8 cellular contexts compared by ENCODE assay signal in the genomic region with DNA sequence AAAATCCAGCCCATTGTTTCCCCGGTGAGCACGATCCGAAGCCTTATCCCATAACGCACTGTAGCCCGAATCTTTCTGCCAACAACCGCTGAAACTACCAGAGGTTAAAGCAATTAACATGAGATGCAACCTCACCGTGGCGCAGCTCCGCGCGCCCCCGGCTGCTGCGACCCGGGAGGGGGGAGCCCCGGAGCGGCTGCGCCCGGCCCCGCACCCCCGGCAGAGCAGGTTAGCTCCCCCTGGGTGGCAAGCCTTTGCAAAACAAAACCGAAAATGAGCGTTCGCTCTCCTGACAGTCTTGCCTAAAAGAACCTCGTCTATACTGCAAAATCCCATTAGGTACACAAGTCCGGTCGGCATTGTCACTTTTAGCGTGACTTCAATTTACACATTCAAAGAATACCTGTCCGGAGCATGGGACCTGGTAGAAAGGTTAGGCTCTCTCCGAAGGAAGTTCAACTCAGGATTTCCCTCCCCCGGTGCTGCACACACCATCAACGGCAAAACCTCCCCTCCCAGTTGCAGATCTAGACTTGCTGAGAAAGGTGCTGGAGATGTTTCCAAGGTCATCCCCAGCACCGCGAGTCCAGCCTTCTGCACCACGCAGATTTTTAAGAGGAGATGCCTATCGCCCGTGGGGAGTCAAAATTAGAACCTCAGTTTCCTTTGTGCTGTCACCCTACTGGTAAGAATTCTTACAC.
DNase-seq lines count a peak whose midpoint lies in the region; ATAC-seq and TF ChIP-seq lines count a peak whose summit lies in the region.

No MANE protein-coding gene starts in this region.

- H3K27me3 ChIP-seq in lower lobe of right lung (ENCODE audit: low read depth) = no peaks in the 10 kb centered on the region

- H3K4me1 Mint-ChIP-seq in activated CD4-positive, alpha-beta T cell treated with anti-CD3 and anti-CD28 coated beads, Interleukin-2, amount 10 ng/mL, durations not matched to agents 7 days and 5 days = peaks cover 22% of the 10 kb centered on the region

- intact Hi-C loops in lower lobe of right lung (cut with DNase I) = no loop called here

- TF ChIP-seq CTCF in LNCaP clone FGC (IDR thresholded peaks at IDR 0.05; ENCODE audit: control insufficient read depth, extremely low read depth, insufficient read depth) = no peak
- no peak for TF ChIP-seq CTCF in lower lobe of right lung (IDR thresholded peaks at IDR 0.05)

- no peaks in the 10 kb centered on the region for H3K9me3 Mint-ChIP-seq in activated CD4-positive, alpha-beta T cell treated with anti-CD3 and anti-CD28 coated beads, Interleukin-2, amount 10 ng/mL, durations not matched to agents 7 days and 5 days

- H3K27me3 Mint-ChIP-seq in activated CD4-positive, alpha-beta T cell treated with anti-CD3 and anti-CD28 coated beads, Interleukin-2, amount 10 ng/mL, durations not matched to agents 7 days and 5 days = peaks cover 20% of the 10 kb centered on the region

- POLR2A ChIA-PET in activated CD4-positive, alpha-beta T cell treated with anti-CD3 and anti-CD28 coated beads, Interleukin-2, amount 10 ng/mL, durations not matched to agents 7 days and 5 days (lab: Charles Lee) = interaction anchor here (0.6 kb wide), 2 partner anchors 19 to 50 kb away, joined by 4 to 5 read pairs; no protein-coding TSS in a partner anchor

- CTCF ChIA-PET in activated CD4-positive, alpha-beta T cell treated with anti-CD3 and anti-CD28 coated beads, Interleukin-2, amount 10 ng/mL, durations not matched to agents 7 days and 5 days (lab: Charles Lee) = interaction anchor here (0.5 to 1.4 kb wide), 4 partner anchors 23 to 93 kb away, joined by 3 read pairs; no protein-coding TSS in a partner anchor

- in situ Hi-C loops in G401 (cut with HindIII; ENCODE audit: low sequenced_read_pairs) = no loop called here

- peak overlapping the region; percentile 42 for H3K27ac ChIP-seq in lower lobe of right lung

- DNase-seq in G401 (ENCODE audit: low spot score) (peak; percentile 6), LNCaP clone FGC (ENCODE audit: low read depth) (no peak), dermis blood vessel endothelial cell (peak; percentile 45), lower lobe of right lung (peak; percentile 53), amniotic stem cell (lab: John Stamatoyannopoulos, UW) (no peak)
- peak; percentile 72 for DNase-seq in activated CD4-positive, alpha-beta T cell treated with anti-CD3 and anti-CD28 coated beads, Interleukin-2, amount 10 ng/mL, durations not matched to agents 7 days and 5 days
- DNase-seq in stimulated activated CD4-positive, alpha-beta T cell treated with anti-CD3 and anti-CD28 coated beads, TNF-alpha, amount 100 ng/mL, for 4 hours (ENCODE audit: low read depth in 3 of 3) = peak; percentile 33 to 50 (median 41)

- peaks cover 11% of the 10 kb centered on the region for H3K4me1 ChIP-seq in lower lobe of right lung

- peak overlapping the region; percentile 82 for H3K4me3 Mint-ChIP-seq in activated CD4-positive, alpha-beta T cell treated with anti-CD3 and anti-CD28 coated beads, Interleukin-2, amount 10 ng/mL, durations not matched to agents 7 days and 5 days

- ATAC-seq in GM21717 (IDR thresholded peaks at IDR 0.05; ENCODE audit: unreplicated experiment) (peak; percentile 67), lower lobe of right lung (peak; percentile 85 to 90)

- H3K4me3 ChIP-seq in LNCaP clone FGC (ENCODE audit: low read depth, low read length) (peak overlapping the region; percentile 52), lower lobe of right lung (peak overlapping the region; percentile 73)

- H3K36me3 ChIP-seq in lower lobe of right lung = no peaks in the 10 kb centered on the region

- no peaks in the 10 kb centered on the region for H3K36me3 Mint-ChIP-seq in activated CD4-positive, alpha-beta T cell treated with anti-CD3 and anti-CD28 coated beads, Interleukin-2, amount 10 ng/mL, durations not matched to agents 7 days and 5 days (ENCODE audit: low read depth)

- peak overlapping the region; percentile 78 for H3K27ac Mint-ChIP-seq in activated CD4-positive, alpha-beta T cell treated with anti-CD3 and anti-CD28 coated beads, Interleukin-2, amount 10 ng/mL, durations not matched to agents 7 days and 5 days

- H3K9me3 ChIP-seq in lower lobe of right lung = no peaks in the 10 kb centered on the region

Comparison
In these comparisons a context has a peak if more than half of its experiments do, and no peak if none do; other contexts are left out.
1. DNase-seq: peak in G401 (single experiment), activated CD4-positive, alpha-beta T cell treated with anti-CD3 and anti-CD28 coated beads, Interleukin-2, amount 10 ng/mL, durations not matched to agents 7 days and 5 days (single experiment), dermis blood vessel endothelial cell (single experiment), lower lobe of right lung (single experiment) and stimulated activated CD4-positive, alpha-beta T cell treated with anti-CD3 and anti-CD28 coated beads, TNF-alpha, amount 100 ng/mL, for 4 hours (3 of 3); none in LNCaP clone FGC (single experiment) and amniotic stem cell (single experiment).